ENCODE assay signal across 22 cellular contexts in the genomic region with DNA sequence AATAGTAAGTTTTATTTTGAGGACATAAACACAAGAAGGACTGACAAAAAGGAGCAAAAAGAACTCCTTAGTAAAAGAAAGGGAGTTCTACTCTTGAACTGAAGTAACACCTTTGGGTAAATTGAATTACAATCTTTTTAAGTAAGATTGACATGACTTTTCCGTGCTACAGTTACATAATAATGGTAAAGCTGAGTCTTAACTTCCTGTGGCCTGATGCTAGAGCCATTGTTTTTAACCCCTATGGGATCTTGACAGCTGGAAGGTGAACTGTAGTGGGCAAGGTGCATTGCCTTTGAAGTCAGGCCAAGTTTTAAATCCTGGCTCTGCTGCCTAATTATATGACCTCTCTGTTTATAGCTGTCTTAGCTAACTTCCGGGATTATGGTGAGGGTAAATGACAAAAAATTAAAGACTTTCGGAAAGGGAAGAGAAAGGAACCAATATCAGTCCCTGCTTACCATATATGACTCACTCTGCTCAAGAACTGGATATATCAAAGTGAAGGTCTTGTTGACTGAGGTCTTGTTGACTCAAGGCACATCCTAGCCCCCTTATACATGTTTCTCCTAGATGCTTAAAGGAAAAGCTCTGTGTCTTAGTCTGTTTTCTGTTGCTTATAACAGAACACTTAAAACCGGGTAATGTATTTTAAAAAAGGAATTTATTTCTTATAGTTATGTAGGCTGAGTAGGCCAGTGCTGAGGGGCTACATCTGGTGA. TPM values are rescaled to one million over a fixed set of nuclear protein-coding genes. Genes with fewer than 3 reads are reported as not detected.
DNase-seq lines count a peak whose midpoint lies in the region; ATAC-seq, FAIRE-seq and TF ChIP-seq lines count a peak whose summit lies in the region.
"Had no signal": no experiment of that assay in that cellular context is flagged by ENCODE, and none has a peak within 500 bp of the region (broad histone marks: within the 10 kb centered on the region; RNA-seq: fewer than 3 reads in every experiment).

No MANE protein-coding gene starts in this region.

- no peaks in the 10 kb centered on the region for H3K9me3 Mint-ChIP-seq in astrocyte (ENCODE audit: unreplicated experiment)
- H3K9me3 Mint-ChIP-seq: CD4-positive, alpha-beta memory T cell; HFFc6 had no signal

- no peak overlapping the region for H3K27ac ChIP-seq in astrocyte (ENCODE audit: low read depth, low read length)
- H3K27ac ChIP-seq: KMS-11, Peyer's patch, SJSA1 had no signal

- intact Hi-C loops in left colon (cut with DNase I, micrococcal nuclease): no loop called here

- H3K36me3 Mint-ChIP-seq in astrocyte (ENCODE audit: low read depth, unreplicated experiment): no peaks in the 10 kb centered on the region

- no peak overlapping the region for H3K4me3 Mint-ChIP-seq in astrocyte (ENCODE audit: unreplicated experiment)
- H3K4me3 Mint-ChIP-seq: CD4-positive, alpha-beta memory T cell; HFFc6 had no signal

- peak; percentile 43 for FAIRE-seq in astrocyte (lab: Jason Lieb, UNC)
- FAIRE-seq in RCC 7860 (lab: Jason Lieb, UNC): no peak
- FAIRE-seq: G401.6 had no signal

- peak; percentile 77 for ATAC-seq in left colon

- no peaks in the 10 kb centered on the region for H3K27me3 Mint-ChIP-seq in astrocyte (ENCODE audit: low read depth, unreplicated experiment)
- H3K27me3 Mint-ChIP-seq: CD4-positive, alpha-beta memory T cell had no signal

- H3K4me2 ChIP-seq in astrocyte (ENCODE audit: low read length): no peak overlapping the region
- H3K4me2 ChIP-seq: KMS-11 had no signal

- H3K27me3 ChIP-seq in H7 (ENCODE audit: control insufficient read depth, insufficient read depth, low read length) (no peaks in the 10 kb centered on the region), astrocyte (ENCODE audit: insufficient read depth, low read length) (no peaks in the 10 kb centered on the region)
- H3K27me3 ChIP-seq: Peyer's patch, SJSA1 had no signal

- H3K9ac ChIP-seq in astrocyte (ENCODE audit: low read length): no peak overlapping the region
- H3K9ac ChIP-seq: KMS-11 had no signal

- no peak overlapping the region for H3K27ac Mint-ChIP-seq in astrocyte (ENCODE audit: unreplicated experiment)
- H3K27ac Mint-ChIP-seq: HFFc6 had no signal

- H3K79me2 ChIP-seq in astrocyte (ENCODE audit: insufficient read depth, low read length): no peaks in the 10 kb centered on the region

- no peaks in the 10 kb centered on the region for H4K20me1 ChIP-seq in astrocyte (ENCODE audit: insufficient read depth, low read length)

- TF ChIP-seq CTCF in astrocyte (IDR thresholded peaks at IDR 0.05; ENCODE audit: insufficient read depth, low read depth, low read length): no peak

- no peak overlapping the region for H2AFZ ChIP-seq in astrocyte (ENCODE audit: low read depth, low read length)

- H3K4me1 Mint-ChIP-seq in astrocyte (ENCODE audit: low read depth, unreplicated experiment): peaks cover 1% of the 10 kb centered on the region

- H3K4me1 ChIP-seq in astrocyte (ENCODE audit: insufficient read depth, low read length): no peaks in the 10 kb centered on the region
- H3K4me1 ChIP-seq: SJSA1 had no signal

- DNase-seq in H7 (peak; percentile 48), LoVo (ENCODE audit: low spot score) (peak; percentile 21), astrocyte (ENCODE audit: low read depth) (no peak), left colon (no peak), RCC 7860 (ENCODE audit: low spot score) (no peak), COR-L47 (lab: John Stamatoyannopoulos, UW) (no peak)
- DNase-seq in activated CD4-positive, CD25-positive, alpha-beta regulatory T cell treated with anti-CD3 and anti-CD28 coated beads, Interleukin-2, amount 50 U/mL, for 72 hours: no peak
- DNase-seq: CD4-positive, alpha-beta memory T cell; DMS153; erythroblast; foreskin fibroblast; HFFc6; kidney glomerular epithelial cell; NCI-H1105; NCI-H2029; NCI-H345; Peyer's patch; stimulated activated CD4-positive, alpha-beta T cell treated with anti-CD3 and anti-CD28 coated beads, Interleukin-2, amount 100 ng/mL, for 48 hours; stimulated activated naive CD4-positive, alpha-beta T cell treated with Interleukin-2 at 50 U/mL for 16 hours had no signal

- H3K36me3 ChIP-seq in H7 (replicated peaks; ENCODE audit: control insufficient read depth, insufficient read depth, low read length) (no peaks in the 10 kb centered on the region), astrocyte (ENCODE audit: insufficient read depth, low read length) (peaks cover 6% of the 10 kb centered on the region)
- H3K36me3 ChIP-seq: Peyer's patch had no signal

- H3K4me3 ChIP-seq in H7 (ENCODE audit: insufficient read depth, low read depth, low read length): no peak overlapping the region
- no peak overlapping the region for H3K4me3 ChIP-seq in astrocyte (ENCODE audit: insufficient read depth, low read depth, low read length)
- H3K4me3 ChIP-seq: Peyer's patch, SJSA1 had no signal

- H3K9me3 ChIP-seq in astrocyte (ENCODE audit: insufficient read depth, low read depth, low read length): no peaks in the 10 kb centered on the region
- H3K9me3 ChIP-seq: Peyer's patch, SJSA1 had no signal

RNA-seq across cellular contexts. Expression of gene HSD17B4, which starts 6.8 kb away (rescaled TPM):
- total RNA-seq in H7 (2014; rRNA removed; shearing (Covaris generic)): 339 and 409 TPM in 2 replicates
- 82.8 and 108 TPM in 2 replicates for total RNA-seq in astrocyte
- total RNA-seq in left colon: 100 to 1,000 TPM; 249 to 314 TPM

Comparison
In these comparisons a context has a peak if more than half of its experiments do, and no peak if none do; other contexts are left out.
1. DNase-seq: peak in H7 (single experiment) and LoVo (single experiment); none in astrocyte (single experiment), left colon (0 of 2), RCC 7860 (single experiment), activated CD4-positive, CD25-positive, alpha-beta regulatory T cell treated with anti-CD3 and anti-CD28 coated beads, Interleukin-2, amount 50 U/mL, for 72 hours (single experiment) and COR-L47 (single experiment).